In genomic region chr12:56103066-56103711, GRCh38 we compare ENCODE assay signal across 6 cellular contexts. TPM values are rescaled to one million over a fixed set of nuclear protein-coding genes. Genes with fewer than 3 reads are reported as not detected.
A peak's percentile ranks its signal among the peaks of the same experiment; 100 is the strongest.
DNase-seq lines count a peak whose midpoint lies in the region; ATAC-seq and TF ChIP-seq lines count a peak whose summit lies in the region.

No MANE protein-coding gene starts in this region.

- TF ChIP-seq CTCF in testis (IDR thresholded peaks at IDR 0.05), result no peak

- peaks cover 3 to 4% of the 10 kb centered on the region in 2 donors for H3K4me1 ChIP-seq in esophagus (ENCODE audit: control insufficient read depth in 2 of 2, insufficient read depth in 2 of 2, low read length in 1 of 2)
- peaks cover 12% of the 10 kb centered on the region for H3K4me1 ChIP-seq in testis

- peak; percentile 48 for DNase-seq in activated CD4-positive, alpha-beta T cell treated with anti-CD3 and anti-CD28 coated beads, Interleukin-2, amount 10 ng/mL, durations not matched to agents 7 days and 5 days
- DNase-seq in activated CD4-positive, alpha-beta T cell treated with anti-CD3 and anti-CD28 coated beads, Interleukin-2, amount 50 U/mL, for 1 hour, result no peak
- no peak for DNase-seq in testis
- no peak for DNase-seq in OCI-M2 (lab: John Stamatoyannopoulos, UW; ENCODE audit: unreplicated experiment)

- H3K4me3 Mint-ChIP-seq in activated CD4-positive, alpha-beta T cell treated with anti-CD3 and anti-CD28 coated beads, Interleukin-2, amount 10 ng/mL, durations not matched to agents 7 days and 5 days, result peak overlapping the region; percentile 99

- peaks cover 60% of the 10 kb centered on the region for H3K4me1 Mint-ChIP-seq in activated CD4-positive, alpha-beta T cell treated with anti-CD3 and anti-CD28 coated beads, Interleukin-2, amount 10 ng/mL, durations not matched to agents 7 days and 5 days

- H3K27me3 Mint-ChIP-seq in activated CD4-positive, alpha-beta T cell treated with anti-CD3 and anti-CD28 coated beads, Interleukin-2, amount 10 ng/mL, durations not matched to agents 7 days and 5 days, result peaks cover 2% of the 10 kb centered on the region

- peak overlapping the region; percentile 98 for H3K27ac Mint-ChIP-seq in activated CD4-positive, alpha-beta T cell treated with anti-CD3 and anti-CD28 coated beads, Interleukin-2, amount 10 ng/mL, durations not matched to agents 7 days and 5 days

- no peak for TF ChIP-seq POLR2A in testis (IDR thresholded peaks at IDR 0.05)

- intact Hi-C loops in testis (cut with DNase I; ENCODE audit: low total_unique reads), result no loop called here

- ATAC-seq in GM18870 (IDR thresholded peaks at IDR 0.05; ENCODE audit: unreplicated experiment), result no peak

- H3K27me3 ChIP-seq in esophagus (ENCODE audit: control insufficient read depth in 1 of 2, insufficient read depth in 2 of 2, low read length in 2 of 2) (no peaks in the 10 kb centered on the region), testis (no peaks in the 10 kb centered on the region)

- H3K9me3 ChIP-seq in esophagus (ENCODE audit: control insufficient read depth in 2 of 2, insufficient read depth in 1 of 2, low read depth in 1 of 2, low read length in 1 of 2) (no peaks in the 10 kb centered on the region), testis (no peaks in the 10 kb centered on the region)

- peak overlapping the region; percentile 85 to 86 for H3K27ac ChIP-seq in esophagus (ENCODE audit: low read depth in 2 of 2, low read length in 1 of 2)
- peak overlapping the region in 1 of 2 donors; percentile 41 for H3K27ac ChIP-seq in testis

- H3K4me3 ChIP-seq in esophagus (ENCODE audit: low read depth in 1 of 2, low read length in 2 of 2) (peak overlapping the region in 1 of 2 donors; percentile 86), testis (peak overlapping the region; percentile 84 to 92)

- H3K36me3 Mint-ChIP-seq in activated CD4-positive, alpha-beta T cell treated with anti-CD3 and anti-CD28 coated beads, Interleukin-2, amount 10 ng/mL, durations not matched to agents 7 days and 5 days (ENCODE audit: low read depth), result peaks cover 38% of the 10 kb centered on the region

- H3K9me3 Mint-ChIP-seq in activated CD4-positive, alpha-beta T cell treated with anti-CD3 and anti-CD28 coated beads, Interleukin-2, amount 10 ng/mL, durations not matched to agents 7 days and 5 days, result no peaks in the 10 kb centered on the region

- 38 to 40% methylated on average over 6 of the region's 6 CpGs for WGBS in esophagus, 2 donors
- WGBS in testis, 2 donors, result 41 to 47% methylated on average over 6 of the region's 6 CpGs

- CTCF ChIA-PET in activated CD4-positive, alpha-beta T cell treated with anti-CD3 and anti-CD28 coated beads, Interleukin-2, amount 10 ng/mL, durations not matched to agents 7 days and 5 days (lab: Charles Lee), result interaction anchor here (0.6 to 5.5 kb wide), 8 partner anchors 9 to 537 kb away, joined by 3 to 41 read pairs (median 6); partner anchors contain the start of genes ERBB3, RPL41, SMARCC2 and SUOX

- POLR2A ChIA-PET in activated CD4-positive, alpha-beta T cell treated with anti-CD3 and anti-CD28 coated beads, Interleukin-2, amount 10 ng/mL, durations not matched to agents 7 days and 5 days (lab: Charles Lee), result interaction anchor here (2.0 kb wide), 1 partner anchor 12 kb away, joined by 10 read pairs; no protein-coding TSS in a partner anchor

- H3K36me3 ChIP-seq in esophagus (ENCODE audit: control insufficient read depth in 2 of 2, insufficient read depth in 2 of 2, low read length in 1 of 2), result peaks cover 0 to 13% of the 10 kb centered on the region in 2 donors
- no peaks in the 10 kb centered on the region for H3K36me3 ChIP-seq in testis (ENCODE audit: low read depth, missing control alignments)

RNA-seq across cellular contexts. Expression of gene PA2G4, which starts 1.2 kb away (rescaled TPM):
- 100 to 1,000 TPM; 244 to 289 TPM for total RNA-seq in activated CD4-positive, alpha-beta T cell treated with anti-CD3 and anti-CD28 coated beads, Interleukin-2, amount 10 ng/mL, durations not matched to agents 7 days and 5 days
- polyA plus RNA-seq in esophagus, result 100 to 1,000 TPM; 103 to 180 TPM
- total RNA-seq in testis, result 10 to 100 TPM; 61.0 to 81.4 TPM
- polyA plus RNA-seq in testis (ENCODE audit: insufficient read depth, low read depth, low replicate concordance), result 190 TPM

RNA-seq across cellular contexts. Expression of gene RPL41, which starts 13.2 kb away (rescaled TPM):
- total RNA-seq in activated CD4-positive, alpha-beta T cell treated with anti-CD3 and anti-CD28 coated beads, Interleukin-2, amount 10 ng/mL, durations not matched to agents 7 days and 5 days, result 1,000 to 10,000 TPM; 3,940 to 4,815 TPM
- polyA plus RNA-seq in esophagus, result 1,000 to 10,000 TPM; 1,736 to 6,738 TPM
- total RNA-seq in testis, result 1,000 to 10,000 TPM; 1,066 to 1,985 TPM
- 2,323 TPM for polyA plus RNA-seq in testis (ENCODE audit: insufficient read depth, low read depth, low replicate concordance)

RNA-seq across cellular contexts. Expression of gene ZC3H10, which starts 14.9 kb away (rescaled TPM):
- total RNA-seq in activated CD4-positive, alpha-beta T cell treated with anti-CD3 and anti-CD28 coated beads, Interleukin-2, amount 10 ng/mL, durations not matched to agents 7 days and 5 days, result 1 to 10 TPM; 8.2 to 9.1 TPM
- polyA plus RNA-seq in esophagus (1 to 10 TPM; 1.4 to 2.2 TPM), testis (ENCODE audit: insufficient read depth, low read depth, low replicate concordance) (12.4 TPM)
- 10 to 100 TPM; 16.2 to 20.6 TPM for total RNA-seq in testis

RNA-seq across cellular contexts. Expression of gene ERBB3, which starts 23.2 kb away (rescaled TPM):
- 1 to 10 TPM; 1.3 to 1.5 TPM for total RNA-seq in activated CD4-positive, alpha-beta T cell treated with anti-CD3 and anti-CD28 coated beads, Interleukin-2, amount 10 ng/mL, durations not matched to agents 7 days and 5 days
- polyA plus RNA-seq in esophagus (100 to 1,000 TPM in 1 of 2 donors, 10 to 100 TPM in 1; 49.4 to 102 TPM), testis (ENCODE audit: insufficient read depth, low read depth, low replicate concordance) (6.1 TPM)
- total RNA-seq in testis, result 1 to 10 TPM; 3.3 to 9.8 TPM

RNA-seq across cellular contexts. Expression of gene ESYT1, which starts 24.9 kb away (rescaled TPM):
- 100 to 1,000 TPM; 367 to 399 TPM for total RNA-seq in activated CD4-positive, alpha-beta T cell treated with anti-CD3 and anti-CD28 coated beads, Interleukin-2, amount 10 ng/mL, durations not matched to agents 7 days and 5 days
- polyA plus RNA-seq in esophagus (10 to 100 TPM; 15.6 to 36.6 TPM), testis (ENCODE audit: insufficient read depth, low read depth, low replicate concordance) (50.8 TPM)
- total RNA-seq in testis, result 10 to 100 TPM; 72.0 to 99.8 TPM
